1 cellular context compared by ENCODE assay signal in genomic region chr22:19146215-19146968, GRCh38.
A peak's percentile ranks its signal among the peaks of the same experiment; 100 is the strongest.
TF ChIP-seq lines count a peak whose summit lies in the region.

No MANE protein-coding gene starts in this region.

TF ChIP-seq in K562, 482 proteins besides CTCF, POLR2A, EP300 and RAD21 (continued from another document and continues in another):
- no peak for TF ChIP-seq SIN3A (IDR thresholded peaks at IDR 0.05; ENCODE audit: borderline replicate concordance in 2 of 2, control insufficient read depth in 1 of 2, low read depth in 2 of 2, low read length in 2 of 2)
- TF ChIP-seq, protein P1, sequence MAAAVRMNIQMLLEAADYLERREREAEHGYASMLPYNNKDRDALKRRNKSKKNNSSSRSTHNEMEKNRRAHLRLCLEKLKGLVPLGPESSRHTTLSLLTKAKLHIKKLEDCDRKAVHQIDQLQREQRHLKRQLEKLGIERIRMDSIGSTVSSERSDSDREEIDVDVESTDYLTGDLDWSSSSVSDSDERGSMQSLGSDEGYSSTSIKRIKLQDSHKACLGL (CRISPR knock-in tag; IDR thresholded peaks at IDR 0.05; ENCODE audit: borderline replicate concordance, poor library complexity, severe bottlenecking): peak; percentile 8
- TF ChIP-seq, protein P2, sequence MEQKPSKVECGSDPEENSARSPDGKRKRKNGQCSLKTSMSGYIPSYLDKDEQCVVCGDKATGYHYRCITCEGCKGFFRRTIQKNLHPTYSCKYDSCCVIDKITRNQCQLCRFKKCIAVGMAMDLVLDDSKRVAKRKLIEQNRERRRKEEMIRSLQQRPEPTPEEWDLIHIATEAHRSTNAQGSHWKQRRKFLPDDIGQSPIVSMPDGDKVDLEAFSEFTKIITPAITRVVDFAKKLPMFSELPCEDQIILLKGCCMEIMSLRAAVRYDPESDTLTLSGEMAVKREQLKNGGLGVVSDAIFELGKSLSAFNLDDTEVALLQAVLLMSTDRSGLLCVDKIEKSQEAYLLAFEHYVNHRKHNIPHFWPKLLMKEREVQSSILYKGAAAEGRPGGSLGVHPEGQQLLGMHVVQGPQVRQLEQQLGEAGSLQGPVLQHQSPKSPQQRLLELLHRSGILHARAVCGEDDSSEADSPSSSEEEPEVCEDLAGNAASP (IDR thresholded peaks at IDR 0.05): no peak
- no peak for TF ChIP-seq ZBED1 (IDR thresholded peaks at IDR 0.05)
- TF ChIP-seq GMEB1 (CRISPR knock-in tag; IDR thresholded peaks at IDR 0.05): no peak
- TF ChIP-seq CREBBP (IDR thresholded peaks at IDR 0.05; ENCODE audit: low read depth, low read length): no peak
- no peak for TF ChIP-seq SMAD1 (IDR thresholded peaks at IDR 0.05; ENCODE audit: low read depth, low read length, partially characterized antibody)
- no peak for TF ChIP-seq BRD9 (IDR thresholded peaks at IDR 0.05; ENCODE audit: low read depth, partially characterized antibody)
- TF ChIP-seq ZNF785 (CRISPR knock-in tag; IDR thresholded peaks at IDR 0.05): no peak
- TF ChIP-seq THAP7 (CRISPR knock-in tag; IDR thresholded peaks at IDR 0.05): no peak
- TF ChIP-seq ETV6 (IDR thresholded peaks at IDR 0.05; ENCODE audit: borderline replicate concordance in 1 of 2, low read depth in 2 of 2, low read length in 1 of 2): no peak
- no peak for TF ChIP-seq ETV6 (CRISPR knock-in tag; IDR thresholded peaks at IDR 0.05; ENCODE audit: borderline replicate concordance)
- no peak for TF ChIP-seq ZSCAN32 (CRISPR knock-in tag; IDR thresholded peaks at IDR 0.05)
- 0 out of 2 replicates have a peak, but pooled peaks have one; percentile 13 for TF ChIP-seq CTBP1 (IDR thresholded peaks at IDR 0.05; ENCODE audit: borderline replicate concordance)
- TF ChIP-seq HIVEP1 (CRISPR knock-in tag; IDR thresholded peaks at IDR 0.05): no peak
- TF ChIP-seq NRF1 (conservative IDR thresholded peaks at IDR 0.05 in 1 of 2, IDR thresholded peaks at IDR 0.05 in 1 of 2): peak; percentile 47 to 59; a peak in 3 of 4 replicates
- no peak for TF ChIP-seq DMBX1 (CRISPR knock-in tag; IDR thresholded peaks at IDR 0.05; ENCODE audit: borderline replicate concordance)
- TF ChIP-seq PURB (CRISPR knock-in tag; IDR thresholded peaks at IDR 0.05; ENCODE audit: low read depth): no peak
- no peak for TF ChIP-seq CBX5 (IDR thresholded peaks at IDR 0.05; ENCODE audit: borderline replicate concordance, low read depth)
- TF ChIP-seq ZNF445 (CRISPR knock-in tag; IDR thresholded peaks at IDR 0.05; ENCODE audit: low read depth): no peak
- TF ChIP-seq CHD2 (IDR thresholded peaks at IDR 0.05; ENCODE audit: low read depth, low read length): no peak
- TF ChIP-seq SLC30A9 (CRISPR knock-in tag; IDR thresholded peaks at IDR 0.05): no peak
- TF ChIP-seq SMARCA4 (IDR thresholded peaks at IDR 0.05): no peak
- no peak for TF ChIP-seq ZNF780A (CRISPR knock-in tag; IDR thresholded peaks at IDR 0.05)
- TF ChIP-seq HDAC1 (IDR thresholded peaks at IDR 0.05): 0 out of 4 replicates have a peak, but pooled peaks of 1 of the 2 experiments have one; percentile 20
- no peak for TF ChIP-seq SAP30 (IDR thresholded peaks at IDR 0.05; ENCODE audit: borderline replicate concordance, insufficient read depth, low read depth, low read length, poor library complexity, severe bottlenecking)
- TF ChIP-seq ZEB2 (IDR thresholded peaks at IDR 0.05): no peak
- TF ChIP-seq, protein P3, sequence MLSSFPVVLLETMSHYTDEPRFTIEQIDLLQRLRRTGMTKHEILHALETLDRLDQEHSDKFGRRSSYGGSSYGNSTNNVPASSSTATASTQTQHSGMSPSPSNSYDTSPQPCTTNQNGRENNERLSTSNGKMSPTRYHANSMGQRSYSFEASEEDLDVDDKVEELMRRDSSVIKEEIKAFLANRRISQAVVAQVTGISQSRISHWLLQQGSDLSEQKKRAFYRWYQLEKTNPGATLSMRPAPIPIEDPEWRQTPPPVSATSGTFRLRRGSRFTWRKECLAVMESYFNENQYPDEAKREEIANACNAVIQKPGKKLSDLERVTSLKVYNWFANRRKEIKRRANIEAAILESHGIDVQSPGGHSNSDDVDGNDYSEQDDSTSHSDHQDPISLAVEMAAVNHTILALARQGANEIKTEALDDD (IDR thresholded peaks at IDR 0.05): no peak
- no peak for TF ChIP-seq NFYB (IDR thresholded peaks at IDR 0.05; ENCODE audit: extremely low read depth, insufficient read length)
- TF ChIP-seq SMAD4 (CRISPR knock-in tag; conservative IDR thresholded peaks at IDR 0.05): no peak
- TF ChIP-seq CBX1 (IDR thresholded peaks at IDR 0.05; ENCODE audit: low read depth): no peak
- no peak for TF ChIP-seq CBFA2T3 (IDR thresholded peaks at IDR 0.05)
- TF ChIP-seq PRMT5 (CRISPR knock-in tag; IDR thresholded peaks at IDR 0.05): no peak
- TF ChIP-seq ZNF76 (CRISPR knock-in tag; IDR thresholded peaks at IDR 0.05; ENCODE audit: borderline replicate concordance): no peak
- no peak for TF ChIP-seq RERE (CRISPR knock-in tag; IDR thresholded peaks at IDR 0.05; ENCODE audit: borderline replicate concordance)
- TF ChIP-seq FOXP1 (CRISPR knock-in tag; IDR thresholded peaks at IDR 0.05): no peak
- no peak for TF ChIP-seq GATA2 (CRISPR knock-in tag; IDR thresholded peaks at IDR 0.05)
- TF ChIP-seq, protein P4, sequence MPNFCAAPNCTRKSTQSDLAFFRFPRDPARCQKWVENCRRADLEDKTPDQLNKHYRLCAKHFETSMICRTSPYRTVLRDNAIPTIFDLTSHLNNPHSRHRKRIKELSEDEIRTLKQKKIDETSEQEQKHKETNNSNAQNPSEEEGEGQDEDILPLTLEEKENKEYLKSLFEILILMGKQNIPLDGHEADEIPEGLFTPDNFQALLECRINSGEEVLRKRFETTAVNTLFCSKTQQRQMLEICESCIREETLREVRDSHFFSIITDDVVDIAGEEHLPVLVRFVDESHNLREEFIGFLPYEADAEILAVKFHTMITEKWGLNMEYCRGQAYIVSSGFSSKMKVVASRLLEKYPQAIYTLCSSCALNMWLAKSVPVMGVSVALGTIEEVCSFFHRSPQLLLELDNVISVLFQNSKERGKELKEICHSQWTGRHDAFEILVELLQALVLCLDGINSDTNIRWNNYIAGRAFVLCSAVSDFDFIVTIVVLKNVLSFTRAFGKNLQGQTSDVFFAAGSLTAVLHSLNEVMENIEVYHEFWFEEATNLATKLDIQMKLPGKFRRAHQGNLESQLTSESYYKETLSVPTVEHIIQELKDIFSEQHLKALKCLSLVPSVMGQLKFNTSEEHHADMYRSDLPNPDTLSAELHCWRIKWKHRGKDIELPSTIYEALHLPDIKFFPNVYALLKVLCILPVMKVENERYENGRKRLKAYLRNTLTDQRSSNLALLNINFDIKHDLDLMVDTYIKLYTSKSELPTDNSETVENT (CRISPR knock-in tag; IDR thresholded peaks at IDR 0.05): no peak
- TF ChIP-seq, protein P5, sequence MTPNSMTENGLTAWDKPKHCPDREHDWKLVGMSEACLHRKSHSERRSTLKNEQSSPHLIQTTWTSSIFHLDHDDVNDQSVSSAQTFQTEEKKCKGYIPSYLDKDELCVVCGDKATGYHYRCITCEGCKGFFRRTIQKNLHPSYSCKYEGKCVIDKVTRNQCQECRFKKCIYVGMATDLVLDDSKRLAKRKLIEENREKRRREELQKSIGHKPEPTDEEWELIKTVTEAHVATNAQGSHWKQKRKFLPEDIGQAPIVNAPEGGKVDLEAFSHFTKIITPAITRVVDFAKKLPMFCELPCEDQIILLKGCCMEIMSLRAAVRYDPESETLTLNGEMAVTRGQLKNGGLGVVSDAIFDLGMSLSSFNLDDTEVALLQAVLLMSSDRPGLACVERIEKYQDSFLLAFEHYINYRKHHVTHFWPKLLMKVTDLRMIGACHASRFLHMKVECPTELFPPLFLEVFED (CRISPR knock-in tag; conservative IDR thresholded peaks at IDR 0.05): no peak
- no peak for TF ChIP-seq ZFP1 (CRISPR knock-in tag; IDR thresholded peaks at IDR 0.05)
- TF ChIP-seq MAFG (tag; conservative IDR thresholded peaks at IDR 0.05): no peak
- no peak for TF ChIP-seq SMARCA5 (IDR thresholded peaks at IDR 0.05)
- no peak for TF ChIP-seq ZNF24 (IDR thresholded peaks at IDR 0.05)
- TF ChIP-seq GTF2A2 (tag; IDR thresholded peaks at IDR 0.05): no peak
- no peak for TF ChIP-seq CHCHD3 (CRISPR knock-in tag; IDR thresholded peaks at IDR 0.05)
- no peak for TF ChIP-seq ZNF589 (CRISPR knock-in tag; IDR thresholded peaks at IDR 0.05; ENCODE audit: low read depth)
- no peak for TF ChIP-seq ZNF23 (CRISPR knock-in tag; IDR thresholded peaks at IDR 0.05)
- TF ChIP-seq THRAP3 (IDR thresholded peaks at IDR 0.05; ENCODE audit: borderline replicate concordance): no peak
- TF ChIP-seq KLF6 (CRISPR knock-in tag; IDR thresholded peaks at IDR 0.05; ENCODE audit: borderline replicate concordance): no peak
- TF ChIP-seq ESRRB (CRISPR knock-in tag; IDR thresholded peaks at IDR 0.05; ENCODE audit: borderline replicate concordance): no peak
- TF ChIP-seq SPI1 (IDR thresholded peaks at IDR 0.05; ENCODE audit: borderline replicate concordance, low read depth, low read length): no peak
- TF ChIP-seq, protein P6, sequence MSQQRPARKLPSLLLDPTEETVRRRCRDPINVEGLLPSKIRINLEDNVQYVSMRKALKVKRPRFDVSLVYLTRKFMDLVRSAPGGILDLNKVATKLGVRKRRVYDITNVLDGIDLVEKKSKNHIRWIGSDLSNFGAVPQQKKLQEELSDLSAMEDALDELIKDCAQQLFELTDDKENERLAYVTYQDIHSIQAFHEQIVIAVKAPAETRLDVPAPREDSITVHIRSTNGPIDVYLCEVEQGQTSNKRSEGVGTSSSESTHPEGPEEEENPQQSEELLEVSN (IDR thresholded peaks at IDR 0.05; ENCODE audit: borderline replicate concordance in 1 of 2, extremely low read depth in 1 of 2, insufficient read depth in 1 of 2, insufficient read length in 1 of 2, low read depth in 1 of 2, low read length in 1 of 2, poor library complexity in 1 of 2, severe bottlenecking in 1 of 2): peak in 1 of 2 experiments; percentile 60
- TF ChIP-seq GABPA (tag; conservative IDR thresholded peaks at IDR 0.05; ENCODE audit: low read depth): no peak
- no peak for TF ChIP-seq ATF4 (CRISPR knock-in tag; IDR thresholded peaks at IDR 0.05)
